10 cellular contexts compared by ENCODE assay signal in genomic region chr2:25402477-25402876, GRCh38.
DNase-seq lines count a peak whose midpoint lies in the region; ATAC-seq and TF ChIP-seq lines count a peak whose summit lies in the region.
"Had no signal": no experiment of that assay in that cellular context is flagged by ENCODE, and none has a peak within 500 bp of the region (broad histone marks: within the 10 kb centered on the region; RNA-seq: fewer than 3 reads in every experiment).

No MANE protein-coding gene starts in this region.

- H3K4me1 ChIP-seq in MM.1S (ENCODE audit: low read length) = peaks cover 36% of the 10 kb centered on the region
- H3K4me1 ChIP-seq in spleen = peaks cover 4 to 52% (median 34%) of the 10 kb centered on the region in 6 donors

- peak; percentile 42 for ATAC-seq in HG02610 (IDR thresholded peaks at IDR 0.05; ENCODE audit: unreplicated experiment)

- H3K36me3 Mint-ChIP-seq in T-helper 1 cell treated with Interleukin-12 subunit alpha and Interleukin-12 subunit beta and Interleukin-4 antibody, amounts not matched to agents 30 μg/mL and 1 μg/mL, for 36 hours (ENCODE audit: low read depth) = peaks cover 4% of the 10 kb centered on the region
- peaks cover 6% of the 10 kb centered on the region for H3K36me3 Mint-ChIP-seq in type B pancreatic cell

- peaks cover 19% of the 10 kb centered on the region for H3K4me1 Mint-ChIP-seq in T-helper 1 cell treated with Interleukin-12 subunit alpha and Interleukin-12 subunit beta and Interleukin-4 antibody, amounts not matched to agents 30 μg/mL and 1 μg/mL, for 36 hours (ENCODE audit: low read depth)
- H3K4me1 Mint-ChIP-seq in type B pancreatic cell (ENCODE audit: unreplicated experiment) = peaks cover 29% of the 10 kb centered on the region

- H3K27ac ChIP-seq in MM.1S (ENCODE audit: low read length) (peak overlapping the region; percentile 98), spleen (peak overlapping the region; percentile 43 to 82 (median 60))

- H3K4me2 ChIP-seq in MM.1S (ENCODE audit: low read depth, low read length) = peak overlapping the region; percentile 46

- H3K27me3 Mint-ChIP-seq in T-helper 1 cell treated with Interleukin-12 subunit alpha and Interleukin-12 subunit beta and Interleukin-4 antibody, amounts not matched to agents 30 μg/mL and 1 μg/mL, for 36 hours (ENCODE audit: low read depth) = no peaks in the 10 kb centered on the region
- no peaks in the 10 kb centered on the region for H3K27me3 Mint-ChIP-seq in type B pancreatic cell

- TF ChIP-seq CTCF in MM.1S (IDR thresholded peaks at IDR 0.05; ENCODE audit: low read length) = no peak
- no peak for TF ChIP-seq CTCF in spleen (IDR thresholded peaks at IDR 0.05 in 8 of 11, conservative IDR thresholded peaks at IDR 0.05 in 3 of 11)
- no peak for TF ChIP-seq CTCF in type B pancreatic cell (conservative IDR thresholded peaks at IDR 0.05)

- no peaks in the 10 kb centered on the region for H3K9me2 ChIP-seq in MM.1S (replicated peaks; ENCODE audit: insufficient read depth, low read length)

- H3K27me3 ChIP-seq in MM.1S (replicated peaks; ENCODE audit: insufficient read depth, low read length) = no peaks in the 10 kb centered on the region
- H3K27me3 ChIP-seq in spleen (replicated peaks in 1 of 7) = no peaks in the 10 kb centered on the region

- 43 to 57% (median 47%) methylated on average over 3 of the region's 3 CpGs for WGBS in spleen, 5 donors

- H2AFZ ChIP-seq in MM.1S (ENCODE audit: low read length) = 0 out of 2 replicates have a peak overlapping the region, but pooled peaks have one; percentile 15

- peaks cover 26% of the 10 kb centered on the region for H3F3A ChIP-seq in MM.1S (ENCODE audit: insufficient read depth, low read length)

- H4K20me1 ChIP-seq in MM.1S (ENCODE audit: insufficient read depth, low read length) = no peaks in the 10 kb centered on the region

- H3K36me3 ChIP-seq in MM.1S (replicated peaks; ENCODE audit: insufficient read depth, low read length) (no peaks in the 10 kb centered on the region), spleen (no peaks in the 10 kb centered on the region)

- H3K9me3 ChIP-seq in MM.1S (replicated peaks; ENCODE audit: insufficient read depth, low read length) = no peaks in the 10 kb centered on the region
- no peaks in the 10 kb centered on the region for H3K9me3 ChIP-seq in spleen

- TF ChIP-seq POLR2A in spleen (IDR thresholded peaks at IDR 0.05) (no peak), erythroblast (IDR thresholded peaks at IDR 0.05; ENCODE audit: low read length) (no peak)

- H3K27ac Mint-ChIP-seq in T-helper 1 cell treated with Interleukin-12 subunit alpha and Interleukin-12 subunit beta and Interleukin-4 antibody, amounts not matched to agents 30 μg/mL and 1 μg/mL, for 36 hours = peak overlapping the region; percentile 79
- no peak overlapping the region for H3K27ac Mint-ChIP-seq in type B pancreatic cell

- no peaks in the 10 kb centered on the region for H3K9me3 Mint-ChIP-seq in T-helper 1 cell treated with Interleukin-12 subunit alpha and Interleukin-12 subunit beta and Interleukin-4 antibody, amounts not matched to agents 30 μg/mL and 1 μg/mL, for 36 hours
- no peaks in the 10 kb centered on the region for H3K9me3 Mint-ChIP-seq in type B pancreatic cell

- H3K4me3 ChIP-seq in MM.1S (ENCODE audit: low read length) = peak overlapping the region; percentile 39
- H3K4me3 ChIP-seq in spleen = no peak overlapping the region

- H3K4me3 Mint-ChIP-seq in T-helper 1 cell treated with Interleukin-12 subunit alpha and Interleukin-12 subunit beta and Interleukin-4 antibody, amounts not matched to agents 30 μg/mL and 1 μg/mL, for 36 hours = peak overlapping the region; percentile 15
- H3K4me3 Mint-ChIP-seq in type B pancreatic cell = no peak overlapping the region

- no peak for DNase-seq in T-helper 1 cell
- peak; percentile 83 for DNase-seq in MM.1S
- DNase-seq in spleen = no peak
- DNase-seq in NCI-H1436 (lab: John Stamatoyannopoulos, UW) = no peak
- DNase-seq in erythroblast (lab: John Stamatoyannopoulos, UW) = no peak
- DNase-seq in type B pancreatic cell (ENCODE audit: extremely low spot score, unreplicated experiment) = no peak
- DNase-seq: ACHN, mammary epithelial cell had no signal

- H3K79me2 ChIP-seq in MM.1S (ENCODE audit: low read length) = no peaks in the 10 kb centered on the region

- intact Hi-C loops in spleen (cut with DNase I; ENCODE audit: low total_unique reads) = no loop called here

- H3K9ac ChIP-seq in MM.1S (ENCODE audit: low read length) = peak overlapping the region; percentile 61
